In genomic region chr22:41862530-41863266, GRCh38 we compare ENCODE assay signal across 1 cellular context.
A peak's percentile ranks its signal among the peaks of the same experiment; 100 is the strongest.
TF ChIP-seq lines count a peak whose summit lies in the region.

No MANE protein-coding gene starts in this region.

TF ChIP-seq in HepG2, 621 proteins besides CTCF, POLR2A, EP300 and RAD21:
- TF ChIP-seq RBM22 (optimal IDR thresholded peaks at IDR 0.05; ENCODE audit: low read length) = peak; percentile 61
- TF ChIP-seq SRY (CRISPR knock-in tag; IDR thresholded peaks at IDR 0.05) = no peak
